Comparison of ENCODE assay signal across 3 cellular contexts in genomic region chr19:2099937-2100718, GRCh38.
TF ChIP-seq lines count a peak whose summit lies in the region.

No MANE protein-coding gene starts in this region.

TF ChIP-seq in HEK293, 187 proteins besides CTCF, POLR2A, EP300 and RAD21:
- TF ChIP-seq ZBTB6 (tag by site-specific recombination; IDR thresholded peaks at IDR 0.05) (peak; percentile 65; the same call in 1 of the 2 replicates), ZNF350 (tag by site-specific recombination; IDR thresholded peaks at IDR 0.05) (no peak), ZNF37A (tag by site-specific recombination; IDR thresholded peaks at IDR 0.05) (no peak), ZNF600 (tag by site-specific recombination; IDR thresholded peaks at IDR 0.05) (peak; percentile 48; the same call in 1 of the 2 replicates), ZNF677 (tag by site-specific recombination; IDR thresholded peaks at IDR 0.05) (peak; percentile 79)
TF ChIP-seq in HEK293: peak in this region for 3.

TF ChIP-seq in GM12878, 131 proteins besides CTCF, POLR2A, EP300 and RAD21:
- TF ChIP-seq POLR2AphosphoS5 (IDR thresholded peaks at IDR 0.05; ENCODE audit: low read length) (peak; percentile 62), ZSCAN29 (IDR thresholded peaks at IDR 0.05) (no peak), JUNB (IDR thresholded peaks at IDR 0.05) (no peak), RAD51 (IDR thresholded peaks at IDR 0.05) (no peak), RUNX3 (IDR thresholded peaks at IDR 0.05; ENCODE audit: low read length) (no peak), MYC (IDR thresholded peaks at IDR 0.05; ENCODE audit: insufficient read depth, insufficient read length, insufficient replicate concordance, low read length, severe bottlenecking) (no peak), SIN3A (IDR thresholded peaks at IDR 0.05; ENCODE audit: low read depth, low read length) (no peak), REST (IDR thresholded peaks at IDR 0.05; ENCODE audit: low read depth, low read length) (no peak), ATF2 (IDR thresholded peaks at IDR 0.05; ENCODE audit: low read length) (peak; percentile 21; the same call in 1 of the 2 replicates)

TF ChIP-seq in HepG2, 621 proteins besides CTCF, POLR2A, EP300 and RAD21:
- TF ChIP-seq ZNF124 (CRISPR knock-in tag; IDR thresholded peaks at IDR 0.05) (no peak), POLR2G (IDR thresholded peaks at IDR 0.05; ENCODE audit: low read depth, low read length) (peak; percentile 42; the same call in 1 of the 2 replicates), GPBP1L1 (CRISPR knock-in tag; IDR thresholded peaks at IDR 0.05) (no peak), MYC (CRISPR knock-in tag; IDR thresholded peaks at IDR 0.05; ENCODE audit: borderline replicate concordance) (no peak), ZNF768 (CRISPR knock-in tag; IDR thresholded peaks at IDR 0.05) (0 out of 2 replicates have a peak, but pooled peaks have one; percentile 11), E2F1 (CRISPR knock-in tag; IDR thresholded peaks at IDR 0.05) (no peak), ZNF569 (CRISPR knock-in tag; IDR thresholded peaks at IDR 0.05; ENCODE audit: borderline replicate concordance) (no peak), CBX2 (IDR thresholded peaks at IDR 0.05; ENCODE audit: low read depth, low read length) (no peak), CBX2 (CRISPR knock-in tag; IDR thresholded peaks at IDR 0.05; ENCODE audit: low read depth) (no peak), AGO2 (optimal IDR thresholded peaks at IDR 0.05; ENCODE audit: low read depth, low read length) (peak; percentile 95)
TF ChIP-seq in HepG2: peak in this region for 3.
